8 cellular contexts compared by ENCODE assay signal in genomic region chr7:100895701-100895955, GRCh38.
DNase-seq lines count a peak whose midpoint lies in the region; ATAC-seq and TF ChIP-seq lines count a peak whose summit lies in the region.

ACHE (minus strand) TSS chr7:100895888; CDS start chr7:100894232, 1,656 bp downstream.

- H3K9me3 ChIP-seq in HEK293 (ENCODE audit: control insufficient read depth, insufficient read depth, low read depth, low read length) = no peaks in the 10 kb centered on the region

- H3K36me3 ChIP-seq in HEK293 (ENCODE audit: control insufficient read depth in 2 of 2, insufficient read depth in 1 of 2, low read length in 2 of 2) = no peaks in the 10 kb centered on the region

- CTCF ChIA-PET in HEK293 (lab: Yijun Ruan, JAX) = interaction anchor here (1.3 to 3.0 kb wide), 4 partner anchors 159 to 297 kb away, joined by 3 to 14 read pairs (median 8); no protein-coding TSS in a partner anchor

- peak; percentile 24 to 30 for ATAC-seq in stimulated activated naive B cell treated with anti-CD40 and anti-IgM and Interleukin-4, amounts not matched to agents 10 μg/mL and 1 μg/mL and 100 μg/mL, for 72 hours (replicated peaks)
- no peak for ATAC-seq in GM21360 (IDR thresholded peaks at IDR 0.05; ENCODE audit: unreplicated experiment)

- no peaks in the 10 kb centered on the region; the same call in 1 of the 2 replicates for H3K4me1 ChIP-seq in HEK293 (ENCODE audit: control insufficient read depth, insufficient read depth, low read length)

- H3K4me1 Mint-ChIP-seq in stimulated activated naive B cell treated with anti-CD40 and anti-IgM and Interleukin-4, amounts not matched to agents 10 μg/mL and 1 μg/mL and 100 μg/mL, for 72 hours = peaks cover 17 to 24% of the 10 kb centered on the region in 2 donors

- POLR2A ChIA-PET in HEK293 (lab: Yijun Ruan, JAX) = interaction anchor here (0.6 kb wide), 1 partner anchor 21 kb away, joined by 3 read pairs; the partner anchor contains the start of gene SRRT

- peak within 1 kb of the TSS; percentile 81 to 86 for H3K4me3 Mint-ChIP-seq in stimulated activated naive B cell treated with anti-CD40 and anti-IgM and Interleukin-4, amounts not matched to agents 10 μg/mL and 1 μg/mL and 100 μg/mL, for 72 hours

- H3K27ac ChIP-seq in HEK293 (ENCODE audit: extremely low read depth, low read depth, low read length) (peak within 1 kb of the TSS; percentile 50; the same call in 1 of the 2 replicates), angular gyrus (ENCODE audit: low read depth, low read length) (peak within 1 kb of the TSS; percentile 1)

- DNase-seq in iPS-NIHi11 (ENCODE audit: low spot score) (peak; percentile 58), germinal center (ENCODE audit: low spot score) (no peak), COR-L47 (lab: John Stamatoyannopoulos, UW) (no peak)
- no peak for DNase-seq in stimulated activated naive B cell treated with anti-CD40 and anti-IgM and Interleukin-4, amounts not matched to agents 10 μg/mL and 1 μg/mL and 100 μg/mL, for 72 hours
- DNase-seq in central memory CD4-positive, alpha-beta T cell = no peak

- peak within 1 kb of the TSS; percentile 42 for H3K4me3 ChIP-seq in HEK293 (ENCODE audit: low read depth, low read length)

- H3K36me3 Mint-ChIP-seq in stimulated activated naive B cell treated with anti-CD40 and anti-IgM and Interleukin-4, amounts not matched to agents 10 μg/mL and 1 μg/mL and 100 μg/mL, for 72 hours = peaks cover 0 to 6% of the 10 kb centered on the region in 2 donors

- peak within 1 kb of the TSS; percentile 80 for H3K27ac Mint-ChIP-seq in stimulated activated naive B cell treated with anti-CD40 and anti-IgM and Interleukin-4, amounts not matched to agents 10 μg/mL and 1 μg/mL and 100 μg/mL, for 72 hours

- H3K27me3 Mint-ChIP-seq in stimulated activated naive B cell treated with anti-CD40 and anti-IgM and Interleukin-4, amounts not matched to agents 10 μg/mL and 1 μg/mL and 100 μg/mL, for 72 hours = peaks cover 59 to 75% of the 10 kb centered on the region in 2 donors

- H3K9me3 Mint-ChIP-seq in stimulated activated naive B cell treated with anti-CD40 and anti-IgM and Interleukin-4, amounts not matched to agents 10 μg/mL and 1 μg/mL and 100 μg/mL, for 72 hours = no peaks in the 10 kb centered on the region

- no peak for TF ChIP-seq CTCF in HEK293 (tag by site-specific recombination; IDR thresholded peaks at IDR 0.05)

TF ChIP-seq in HEK293, 187 proteins besides CTCF, POLR2A, EP300 and RAD21:
- TF ChIP-seq ZBTB20 (tag by site-specific recombination; IDR thresholded peaks at IDR 0.05) (0 out of 2 replicates have a peak, but pooled peaks have one; percentile 55), ZNF174 (tag by site-specific recombination; IDR thresholded peaks at IDR 0.05) (no peak), ZNF677 (tag by site-specific recombination; IDR thresholded peaks at IDR 0.05) (no peak), ZNF311 (tag by site-specific recombination; IDR thresholded peaks at IDR 0.05; ENCODE audit: borderline replicate concordance) (no peak), ZNF184 (tag by site-specific recombination; IDR thresholded peaks at IDR 0.05) (0 out of 2 replicates have a peak, but pooled peaks have one; percentile 21), RBAK (tag by site-specific recombination; IDR thresholded peaks at IDR 0.05) (no peak), ZNF580 (tag by site-specific recombination; IDR thresholded peaks at IDR 0.05) (no peak), PRDM10 (tag by site-specific recombination; IDR thresholded peaks at IDR 0.05) (no peak), YY1 (tag by site-specific recombination; IDR thresholded peaks at IDR 0.05) (no peak), KLF10 (tag by site-specific recombination; IDR thresholded peaks at IDR 0.05) (peak; percentile 74; the same call in 1 of the 2 replicates), HOXD13 (CRISPR knock-in tag; IDR thresholded peaks at IDR 0.05; ENCODE audit: borderline replicate concordance) (no peak), ZNF121 (tag by site-specific recombination; IDR thresholded peaks at IDR 0.05) (no peak)
